8 cellular contexts compared by ENCODE assay signal in the genomic region with DNA sequence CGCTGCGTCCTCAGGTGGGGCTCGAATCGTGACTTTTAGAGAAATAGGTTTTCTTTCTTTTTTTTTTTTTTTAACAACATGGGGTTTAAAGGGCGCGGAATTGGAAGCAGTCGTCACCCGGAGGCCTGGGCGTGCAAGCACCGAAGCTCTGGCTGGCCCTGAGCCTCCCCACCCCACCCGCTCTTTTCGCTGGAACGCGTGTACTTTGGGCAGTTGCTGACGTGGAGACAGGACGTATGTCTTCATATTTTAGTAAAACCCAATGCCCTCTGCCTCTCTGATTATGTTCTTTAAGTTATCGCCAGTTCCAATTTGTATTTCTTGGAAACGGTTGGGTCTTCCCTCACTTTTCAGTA. TPM values are rescaled to one million over a fixed set of nuclear protein-coding genes. Genes with fewer than 3 reads are reported as not detected.
DNase-seq lines count a peak whose midpoint lies in the region; ATAC-seq and TF ChIP-seq lines count a peak whose summit lies in the region.

No MANE protein-coding gene starts in this region.

- ATAC-seq in GM21360 (IDR thresholded peaks at IDR 0.05; ENCODE audit: unreplicated experiment) = peak; percentile 10
- ATAC-seq in activated T-cell treated with anti-CD3 and anti-CD28 coated beads, Interleukin-2, amount 50 U/mL, for 72 hours (replicated peaks in 1 of 2) = peak; percentile 36 to 46
- ATAC-seq in gastroesophageal sphincter = peak; percentile 42
- ATAC-seq in GM18519 (IDR thresholded peaks at IDR 0.05; ENCODE audit: low FRiP score, unreplicated experiment) = no peak

- H3K4me3 Mint-ChIP-seq in activated T-cell treated with anti-CD3 and anti-CD28 coated beads, Interleukin-2, amount 50 U/mL, for 72 hours = peak overlapping the region; percentile 74 to 89

- peaks cover 0 to 13% (median 7%) of the 10 kb centered on the region in 3 donors for H3K4me1 ChIP-seq in gastroesophageal sphincter
- peaks cover 9% of the 10 kb centered on the region for H3K4me1 ChIP-seq in osteoblast (ENCODE audit: insufficient read depth, low read length)

- TF ChIP-seq CTCF in gastroesophageal sphincter (IDR thresholded peaks at IDR 0.05) (no peak), osteoblast (IDR thresholded peaks at IDR 0.05; ENCODE audit: extremely low read depth, low read depth, low read length) (no peak)

- H3K9me3 Mint-ChIP-seq in activated T-cell treated with anti-CD3 and anti-CD28 coated beads, Interleukin-2, amount 50 U/mL, for 72 hours = no peaks in the 10 kb centered on the region

- peak overlapping the region; percentile 92 for H2AFZ ChIP-seq in osteoblast (ENCODE audit: low read length)

- H3K79me2 ChIP-seq in osteoblast (ENCODE audit: insufficient read depth, low read length) = peaks cover 18% of the 10 kb centered on the region

- H3K27ac Mint-ChIP-seq in activated T-cell treated with anti-CD3 and anti-CD28 coated beads, Interleukin-2, amount 50 U/mL, for 72 hours = peak overlapping the region; percentile 81

- no peak for TF ChIP-seq POLR2A in gastroesophageal sphincter (IDR thresholded peaks at IDR 0.05)

- 0% methylated on average over 7 to 17 of the region's 18 CpGs for WGBS in gastroesophageal sphincter (ENCODE audit: low coverage in 1 of 2), 2 donors

- no peaks in the 10 kb centered on the region for H4K20me1 ChIP-seq in osteoblast (ENCODE audit: insufficient read depth, low read length)

- H3K27me3 Mint-ChIP-seq in activated T-cell treated with anti-CD3 and anti-CD28 coated beads, Interleukin-2, amount 50 U/mL, for 72 hours (ENCODE audit: low read depth) = no peaks in the 10 kb centered on the region

- no peaks in the 10 kb centered on the region for H3K27me3 ChIP-seq in gastroesophageal sphincter
- H3K27me3 ChIP-seq in osteoblast (ENCODE audit: insufficient read depth, low read length) = no peaks in the 10 kb centered on the region

- no peak for TF ChIP-seq EP300 in gastroesophageal sphincter (IDR thresholded peaks at IDR 0.05)

- H3K36me3 Mint-ChIP-seq in activated T-cell treated with anti-CD3 and anti-CD28 coated beads, Interleukin-2, amount 50 U/mL, for 72 hours (ENCODE audit: insufficient read depth in 2 of 2) = peaks cover 2 to 6% of the 10 kb centered on the region in 2 donors

- H3K9me3 ChIP-seq in gastroesophageal sphincter = no peaks in the 10 kb centered on the region
- no peaks in the 10 kb centered on the region for H3K9me3 ChIP-seq in osteoblast (ENCODE audit: low read depth, low read length)

- peaks cover 32% of the 10 kb centered on the region for H3K4me1 Mint-ChIP-seq in activated T-cell treated with anti-CD3 and anti-CD28 coated beads, Interleukin-2, amount 50 U/mL, for 72 hours (ENCODE audit: low read depth)

- H3K4me3 ChIP-seq in gastroesophageal sphincter (peak overlapping the region; percentile 91 to 92), osteoblast (ENCODE audit: insufficient read depth, low read length) (peak overlapping the region; percentile 98)

- DNase-seq in CMK (ENCODE audit: low read depth) (peak; percentile 27), Kasumi-1 (lab: John Stamatoyannopoulos, UW) (peak; percentile 49 to 56), osteoblast (ENCODE audit: insufficient read length, low spot score, missing footprints) (peak; percentile 96), NCI-H1436 treated with DMSO at 0.1 percent for 48 hours (lab: John Stamatoyannopoulos, UW) (no peak)
- peak; percentile 47 to 54 for DNase-seq in activated T-cell treated with anti-CD3 and anti-CD28 coated beads, Interleukin-2, amount 50 U/mL, for 72 hours

- H3K4me2 ChIP-seq in osteoblast (ENCODE audit: insufficient read depth, low read length) = peak overlapping the region; percentile 93

- peaks cover 0 to 3% of the 10 kb centered on the region in 2 donors for H3K36me3 ChIP-seq in gastroesophageal sphincter
- H3K36me3 ChIP-seq in osteoblast (ENCODE audit: insufficient read depth, low read length) = no peaks in the 10 kb centered on the region

- H3K27ac ChIP-seq in gastroesophageal sphincter (peak overlapping the region; percentile 83 to 96 (median 92)), osteoblast (ENCODE audit: low read depth, low read length) (peak overlapping the region; percentile 96)

RNA-seq across cellular contexts. Expression of gene C16orf95, which starts 0.6 kb away (rescaled TPM):
- total RNA-seq in activated T-cell treated with anti-CD3 and anti-CD28 coated beads, Interleukin-2, amount 50 U/mL, for 72 hours = 10 to 100 TPM; 15.1 to 17.8 TPM
- total RNA-seq in gastroesophageal sphincter = 1 to 10 TPM in 3 of 4 donors, under 1 TPM in 1; 0.67 to 4.2 (median 2.2) TPM
- 4.0 and 4.4 TPM in 2 replicates for total RNA-seq in osteoblast
